In the genomic region with DNA sequence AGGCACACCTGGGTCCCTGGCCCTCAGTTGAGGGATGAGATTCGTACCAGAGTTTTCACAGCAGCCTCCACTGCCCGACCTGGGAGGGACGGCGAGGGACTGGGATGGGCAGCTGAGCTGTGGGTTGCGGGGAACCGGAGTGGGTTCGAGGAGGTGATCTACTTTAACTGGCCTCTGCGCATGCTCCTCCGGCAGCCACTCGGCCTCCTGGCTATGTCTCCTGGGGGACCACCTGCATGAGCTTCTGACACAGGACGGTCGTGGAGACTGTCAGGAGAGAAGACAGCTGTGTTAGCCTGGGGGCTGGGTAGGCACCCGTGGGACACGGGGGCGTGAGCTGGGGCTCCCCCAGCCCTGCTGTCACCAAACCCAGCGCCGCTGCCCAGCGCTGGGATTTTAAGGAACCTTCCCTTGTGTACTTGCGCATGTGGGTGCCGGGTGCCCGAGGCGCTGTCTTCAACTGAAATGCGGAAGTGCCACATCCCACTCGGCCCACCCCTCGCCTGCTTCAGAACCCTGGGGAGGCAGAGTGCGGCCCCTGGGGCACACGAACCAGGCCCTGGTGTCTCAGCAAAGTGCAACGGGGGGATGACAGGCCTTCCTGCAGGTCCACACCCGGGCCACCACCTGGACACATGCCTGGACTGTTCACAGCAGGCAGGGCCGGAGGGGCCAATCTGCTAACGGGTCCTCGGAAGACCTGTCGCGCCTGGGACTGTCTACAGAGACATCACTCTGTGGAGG, we compare ENCODE assay signal across 13 cellular contexts. TPM values are rescaled to one million over a fixed set of nuclear protein-coding genes. Genes with fewer than 3 reads are reported as not detected.
DNase-seq lines count a peak whose midpoint lies in the region; ATAC-seq and TF ChIP-seq lines count a peak whose summit lies in the region.
"Had no signal": no experiment of that assay in that cellular context is flagged by ENCODE, and none has a peak within 500 bp of the region (broad histone marks: within the 10 kb centered on the region; RNA-seq: fewer than 3 reads in every experiment).

No MANE protein-coding gene starts in this region.

- H3K4me3 ChIP-seq in OCI-LY3 (ENCODE audit: low read length): no peak overlapping the region
- H3K4me3 ChIP-seq in upper lobe of right lung: no peak overlapping the region
- no peak overlapping the region for H3K4me3 ChIP-seq in endodermal cell (ENCODE audit: low read length)
- H3K4me3 ChIP-seq: left ventricle myocardium inferior, psoas muscle had no signal

- intact Hi-C loops in upper lobe of right lung (cut with DNase I): no loop called here

- no peak overlapping the region for H3K4me3 Mint-ChIP-seq in endodermal cell
- H3K4me3 Mint-ChIP-seq: T-helper 1 cell treated with Interleukin-12 subunit alpha and Interleukin-12 subunit beta and Interleukin-4 antibody, amounts not matched to agents 30 μg/mL and 1 μg/mL, for 36 hours had no signal

- ATAC-seq in upper lobe of right lung: peak; percentile 39

- peaks cover 72% of the 10 kb centered on the region for H3K36me3 ChIP-seq in OCI-LY3 (replicated peaks; ENCODE audit: low read depth, low read length)
- H3K36me3 ChIP-seq in upper lobe of right lung: peaks cover 29% of the 10 kb centered on the region
- peaks cover 87% of the 10 kb centered on the region for H3K36me3 ChIP-seq in endodermal cell (ENCODE audit: control insufficient read depth, insufficient read depth, low read length)
- H3K36me3 ChIP-seq: left ventricle myocardium inferior had no signal

- no peak overlapping the region for H2AFZ ChIP-seq in OCI-LY3 (ENCODE audit: low read depth, low read length)

- peaks cover 41% of the 10 kb centered on the region for H3K4me1 ChIP-seq in OCI-LY3 (ENCODE audit: low read length)
- no peaks in the 10 kb centered on the region for H3K4me1 ChIP-seq in upper lobe of right lung
- peaks cover 3% of the 10 kb centered on the region for H3K4me1 ChIP-seq in endodermal cell (ENCODE audit: control insufficient read depth, insufficient read depth, low read length)
- H3K4me1 ChIP-seq: psoas muscle had no signal

- H4K20me1 ChIP-seq in OCI-LY3 (ENCODE audit: insufficient read depth, low read length): peaks cover 23% of the 10 kb centered on the region

- no peak overlapping the region for H3K27ac Mint-ChIP-seq in endodermal cell
- H3K27ac Mint-ChIP-seq: T-helper 1 cell treated with Interleukin-12 subunit alpha and Interleukin-12 subunit beta and Interleukin-4 antibody, amounts not matched to agents 30 μg/mL and 1 μg/mL, for 36 hours had no signal

- H3K9ac ChIP-seq in OCI-LY3 (ENCODE audit: low read length): no peak overlapping the region; the same call in 1 of the 2 replicates
- no peak overlapping the region for H3K9ac ChIP-seq in endodermal cell (ENCODE audit: extremely low read depth, low read length, poor library complexity, severe bottlenecking)

- no peaks in the 10 kb centered on the region for H3K27me3 Mint-ChIP-seq in endodermal cell (ENCODE audit: insufficient read depth)

- H3K27ac ChIP-seq in OCI-LY3 (ENCODE audit: low read length) (peak overlapping the region; percentile 47), epithelial cell of prostate (peak overlapping the region; percentile 56), upper lobe of right lung (no peak overlapping the region), endodermal cell (ENCODE audit: low read depth, low read length) (no peak overlapping the region)
- H3K27ac ChIP-seq: left ventricle myocardium inferior, psoas muscle had no signal

- no peaks in the 10 kb centered on the region for H3K9me3 ChIP-seq in OCI-LY3 (ENCODE audit: insufficient read depth, low read length)
- H3K9me3 ChIP-seq in upper lobe of right lung: no peaks in the 10 kb centered on the region
- no peaks in the 10 kb centered on the region for H3K9me3 ChIP-seq in endodermal cell (ENCODE audit: control insufficient read depth, low read length)
- H3K9me3 ChIP-seq: left ventricle myocardium inferior, psoas muscle had no signal

- peak overlapping the region; percentile 44 for H3K4me2 ChIP-seq in OCI-LY3 (ENCODE audit: low read length)

- WGBS in endodermal cell (ENCODE audit: insufficient coverage in 1 of 2, insufficient read length in 1 of 2), 2 experiments: 96 to 99% methylated on average over 17 to 34 of the region's 34 CpGs

- TF ChIP-seq CTCF in OCI-LY3 (IDR thresholded peaks at IDR 0.05; ENCODE audit: low read depth, low read length): no peak
- no peak for TF ChIP-seq CTCF in upper lobe of right lung (IDR thresholded peaks at IDR 0.05)
- TF ChIP-seq CTCF in endodermal cell (conservative IDR thresholded peaks at IDR 0.05): no peak

- H3K9me3 Mint-ChIP-seq in endodermal cell: no peaks in the 10 kb centered on the region
- H3K9me3 Mint-ChIP-seq: T-helper 1 cell treated with Interleukin-12 subunit alpha and Interleukin-12 subunit beta and Interleukin-4 antibody, amounts not matched to agents 30 μg/mL and 1 μg/mL, for 36 hours had no signal

- H3K27me3 ChIP-seq in OCI-LY3 (ENCODE audit: low read depth, low read length) (no peaks in the 10 kb centered on the region), upper lobe of right lung (no peaks in the 10 kb centered on the region), endodermal cell (ENCODE audit: control insufficient read depth, insufficient read depth, low read length, poor library complexity, severe bottlenecking) (no peaks in the 10 kb centered on the region)

- peak; percentile 6 for DNase-seq in stimulated activated CD4-positive, alpha-beta T cell treated with anti-CD3 and anti-CD28 coated beads, Interleukin-2, amount 100 ng/mL, for 4 hours (ENCODE audit: low read depth)
- DNase-seq in stimulated activated CD4-positive, alpha-beta T cell treated with anti-CD3 and anti-CD28 coated beads, Interleukin-4, amount 100 ng/mL, for 1 hour: no peak
- DNase-seq in epithelial cell of prostate (ENCODE audit: low read depth, low spot score) (no peak), upper lobe of right lung (no peak), endodermal cell (no peak), NCI-H526 treated with DMSO at 0.1 percent for 48 hours (lab: John Stamatoyannopoulos, UW) (no peak), LoVo (ENCODE audit: low spot score) (no peak)
- DNase-seq: activated CD4-positive, CD25-positive, alpha-beta regulatory T cell treated with anti-CD3 and anti-CD28 coated beads, Interleukin-2, amount 50 U/mL, for 72 hours; left ventricle myocardium inferior; NCI-H82; psoas muscle had no signal

- H3K36me3 Mint-ChIP-seq in endodermal cell (ENCODE audit: low read depth): peaks cover 37% of the 10 kb centered on the region

- H3K79me2 ChIP-seq in OCI-LY3 (ENCODE audit: low read length): no peaks in the 10 kb centered on the region; the same call in 1 of the 2 replicates

- peaks cover 16% of the 10 kb centered on the region for H3K4me1 Mint-ChIP-seq in endodermal cell

RNA-seq across cellular contexts. Expression of a gene that starts 36.4 kb away (rescaled TPM):
- total RNA-seq in upper lobe of right lung: 13.5 TPM
- 100 to 1,000 TPM; 374 to 588 TPM for total RNA-seq in endodermal cell
- polyA plus RNA-seq in endodermal cell (2013, experiment 1 of 2): 144 TPM
- 134 TPM for polyA plus RNA-seq in endodermal cell (2013, experiment 2 of 2)

Comparison
In these comparisons a context has a peak if more than half of its experiments do, and no peak if none do; other contexts are left out.
1. H3K27ac ChIP-seq: peak in OCI-LY3 (single experiment) and epithelial cell of prostate (single experiment); none in upper lobe of right lung (single experiment) and endodermal cell (single experiment).
2. RNA of a gene that starts 36.4 kb away (total RNA-seq): 374 to 588 TPM in endodermal cell; 13.5 TPM in upper lobe of right lung (single experiment); every median in the first group is over 10 times any median in the second.